Comparison of ENCODE assay signal across 38 cellular contexts in genomic region chr3:162175145-162175544, GRCh38.
"Had no signal": no experiment of that assay in that cellular context is flagged by ENCODE, and none has a peak within 500 bp of the region (broad histone marks: within the 10 kb centered on the region; RNA-seq: fewer than 3 reads in every experiment).

No MANE protein-coding gene starts in this region.

- H3K27ac ChIP-seq: ascending aorta, cardiac muscle cell, VCaP had no signal

- DNase-seq: activated B cell treated with CpG ODN at 0.5 μM for 24 hours; activated CD4-positive, alpha-beta memory T cell treated with anti-CD3 and anti-CD28 coated beads for 36 hours; activated CD4-positive, alpha-beta T cell treated with anti-CD3 and anti-CD28 coated beads for 4 hours; activated CD4-positive, alpha-beta T cell treated with anti-CD3 and anti-CD28 coated beads, Interleukin-2, amount 10 ng/mL, durations not matched to agents 24 days and 14 days; activated CD4-positive, alpha-beta T cell treated with anti-CD3 and anti-CD28 coated beads, Interleukin-2, amount 50 U/mL, for 1 hour; activated CD4-positive, alpha-beta T cell treated with anti-CD3 and anti-CD28 coated beads, Interleukin-2, amount 50 U/mL, for 4 hours; activated CD4-positive, CD25-positive, alpha-beta regulatory T cell treated with anti-CD3 and anti-CD28 coated beads, Interleukin-2, amount 50 U/mL, for 72 hours; activated CD8-positive, alpha-beta memory T cell treated with anti-CD3 and anti-CD28 coated beads, Interleukin-2, amount 50 U/mL, for 4 hours; activated CD8-positive, alpha-beta T cell treated with anti-CD3 and anti-CD28 coated beads for 36 hours; activated effector memory CD4-positive, alpha-beta T cell treated with Interleukin-2 at 50 U/mL for 16 hours; activated gamma-delta T cell; activated naive CD4-positive, alpha-beta T cell treated with anti-CD3 and anti-CD28 coated beads, Interleukin-2, amount 10 ng/mL, durations not matched to agents 7 days and 5 days; activated naive CD4-positive, alpha-beta T cell treated with Interleukin-2 at 50 U/mL for 16 hours; activated naive CD8-positive, alpha-beta T cell treated with anti-CD3 and anti-CD28 coated beads, Interleukin-2, amount 10 ng/mL, durations not matched to agents 7 days and 5 days; activated naive CD8-positive, alpha-beta T cell treated with anti-CD3 and anti-CD28 coated beads, Interleukin-2, amount 50 U/mL, for 24 hours; activated T-cell treated with anti-CD3 and anti-CD28 coated beads for 4 hours; activated T-cell treated with anti-CD3 and anti-CD28 coated beads, Interleukin-2, amount 50 U/mL, for 1 hour; activated T-cell treated with anti-CD3 and anti-CD28 coated beads, Interleukin-2, amount 50 U/mL, for 4 hours; activated T-cell treated with anti-CD3 and anti-CD28 coated beads, Interleukin-2, amount 50 U/mL, for 72 hours; amygdala; anterior cingulate cortex; caudate nucleus; cerebellar nuclear complex; T-helper 1 cell; T-helper 2 cell; T-helper 9 cell had no signal

- H3K36me3 Mint-ChIP-seq: activated CD4-positive, alpha-beta memory T cell treated with anti-CD3 and anti-CD28 coated beads for 36 hours; activated naive CD4-positive, alpha-beta T cell treated with anti-CD3 and anti-CD28 coated beads, Interleukin-2, amount 10 ng/mL, durations not matched to agents 7 days and 5 days; activated naive CD4-positive, alpha-beta T cell treated with anti-CD3 and anti-CD28 coated beads, Interleukin-2, amount 50 U/mL, for 24 hours; activated naive CD8-positive, alpha-beta T cell; activated naive CD8-positive, alpha-beta T cell treated with anti-CD3 and anti-CD28 coated beads, Interleukin-2, amount 10 ng/mL, durations not matched to agents 7 days and 5 days; brain had no signal

- H3K4me3 Mint-ChIP-seq: activated B cell treated with CpG ODN at 0.5 μM for 24 hours; activated CD4-positive, alpha-beta memory T cell treated with anti-CD3 and anti-CD28 coated beads for 36 hours; activated CD4-positive, alpha-beta T cell treated with anti-CD3 and anti-CD28 coated beads, Interleukin-2, amount 10 ng/mL, durations not matched to agents 24 days and 14 days; activated CD8-positive, alpha-beta T cell treated with anti-CD3 and anti-CD28 coated beads for 36 hours; activated naive CD4-positive, alpha-beta T cell treated with anti-CD3 and anti-CD28 coated beads, Interleukin-2, amount 10 ng/mL, durations not matched to agents 7 days and 5 days; activated naive CD4-positive, alpha-beta T cell treated with anti-CD3 and anti-CD28 coated beads, Interleukin-2, amount 50 U/mL, for 24 hours; activated naive CD8-positive, alpha-beta T cell; activated naive CD8-positive, alpha-beta T cell treated with anti-CD3 and anti-CD28 coated beads, Interleukin-2, amount 10 ng/mL, durations not matched to agents 7 days and 5 days; activated naive CD8-positive, alpha-beta T cell treated with anti-CD3 and anti-CD28 coated beads, Interleukin-2, amount 50 U/mL, for 24 hours; activated T-cell treated with anti-CD3 and anti-CD28 coated beads, Interleukin-2, amount 50 U/mL, for 4 hours; activated T-cell treated with anti-CD3 and anti-CD28 coated beads, Interleukin-2, amount 50 U/mL, for 72 hours; brain; central memory CD8-positive, alpha-beta T cell; T-helper 1 cell treated with Interleukin-12 subunit alpha and Interleukin-12 subunit beta and Interleukin-4 antibody, amounts not matched to agents 30 μg/mL and 1 μg/mL, for 36 hours; T-helper 2 cell treated with Interferon-gamma antibody and Interleukin-4, amounts not matched to agents 5 μg/mL and 100 μg/mL, for 36 hours had no signal

- ATAC-seq: activated CD8-positive, alpha-beta T cell treated with anti-CD3 and anti-CD28 coated beads for 36 hours; activated naive CD8-positive, alpha-beta T cell treated with anti-CD3 and anti-CD28 coated beads, Interleukin-2, amount 50 U/mL, for 24 hours; activated T-cell treated with anti-CD3 and anti-CD28 coated beads, Interleukin-2, amount 50 U/mL, for 4 hours; activated T-cell treated with anti-CD3 and anti-CD28 coated beads, Interleukin-2, amount 50 U/mL, for 72 hours had no signal

- H3K4me1 ChIP-seq: ascending aorta had no signal

- H3K9me3 Mint-ChIP-seq: activated B cell treated with CpG ODN at 0.5 μM for 24 hours; activated CD4-positive, alpha-beta T cell treated with anti-CD3 and anti-CD28 coated beads, Interleukin-2, amount 10 ng/mL, durations not matched to agents 24 days and 14 days; activated naive CD8-positive, alpha-beta T cell treated with anti-CD3 and anti-CD28 coated beads, Interleukin-2, amount 10 ng/mL, durations not matched to agents 7 days and 5 days; activated T-helper 2 cell treated with anti-CD3 and anti-CD28 coated beads, Interferon-gamma antibody, Interleukin-2, Interleukin-4, amounts not matched to agents 10 μg/mL and 5 μg/mL and 100 μg/mL, durations not matched to agents 14 hours and 24 hours and 36 hours; T-helper 1 cell treated with Interleukin-12 subunit alpha and Interleukin-12 subunit beta and Interleukin-4 antibody, amounts not matched to agents 30 μg/mL and 1 μg/mL, for 36 hours had no signal

- H3K9me3 ChIP-seq: ascending aorta had no signal

- H3K4me1 Mint-ChIP-seq: activated B cell treated with CpG ODN at 0.5 μM for 24 hours; activated CD4-positive, alpha-beta T cell treated with anti-CD3 and anti-CD28 coated beads, Interleukin-2, amount 10 ng/mL, durations not matched to agents 24 days and 14 days; activated naive CD4-positive, alpha-beta T cell treated with anti-CD3 and anti-CD28 coated beads, Interleukin-2, amount 10 ng/mL, durations not matched to agents 7 days and 5 days; activated naive CD4-positive, alpha-beta T cell treated with anti-CD3 and anti-CD28 coated beads, Interleukin-2, amount 50 U/mL, for 24 hours; activated naive CD8-positive, alpha-beta T cell treated with anti-CD3 and anti-CD28 coated beads, Interleukin-2, amount 10 ng/mL, durations not matched to agents 7 days and 5 days; activated naive CD8-positive, alpha-beta T cell treated with anti-CD3 and anti-CD28 coated beads, Interleukin-2, amount 50 U/mL, for 24 hours; brain; central memory CD8-positive, alpha-beta T cell had no signal

- H3K27me3 Mint-ChIP-seq: activated B cell treated with CpG ODN at 0.5 μM for 24 hours; activated CD4-positive, alpha-beta memory T cell treated with anti-CD3 and anti-CD28 coated beads for 36 hours; activated CD4-positive, alpha-beta T cell treated with anti-CD3 and anti-CD28 coated beads, Interleukin-2, amount 10 ng/mL, durations not matched to agents 24 days and 14 days; activated CD8-positive, alpha-beta T cell treated with anti-CD3 and anti-CD28 coated beads for 36 hours; activated naive CD4-positive, alpha-beta T cell treated with anti-CD3 and anti-CD28 coated beads, Interleukin-2, amount 10 ng/mL, durations not matched to agents 7 days and 5 days; activated naive CD4-positive, alpha-beta T cell treated with anti-CD3 and anti-CD28 coated beads, Interleukin-2, amount 50 U/mL, for 24 hours; activated naive CD8-positive, alpha-beta T cell; activated naive CD8-positive, alpha-beta T cell treated with anti-CD3 and anti-CD28 coated beads, Interleukin-2, amount 10 ng/mL, durations not matched to agents 7 days and 5 days; activated naive CD8-positive, alpha-beta T cell treated with anti-CD3 and anti-CD28 coated beads, Interleukin-2, amount 50 U/mL, for 24 hours; brain; central memory CD8-positive, alpha-beta T cell had no signal

- H3K4me3 ChIP-seq: ascending aorta, cardiac muscle cell had no signal

- H3K27me3 ChIP-seq: ascending aorta, cardiac muscle cell had no signal

- FAIRE-seq: bronchial epithelial cell, TTC549 had no signal

- H3K36me3 ChIP-seq: ascending aorta, cardiac muscle cell had no signal

- H3K27ac Mint-ChIP-seq: activated B cell treated with CpG ODN at 0.5 μM for 24 hours; activated CD4-positive, alpha-beta memory T cell treated with anti-CD3 and anti-CD28 coated beads for 36 hours; activated CD4-positive, alpha-beta T cell treated with anti-CD3 and anti-CD28 coated beads, Interleukin-2, amount 10 ng/mL, durations not matched to agents 24 days and 14 days; activated CD8-positive, alpha-beta T cell treated with anti-CD3 and anti-CD28 coated beads for 36 hours; activated naive CD4-positive, alpha-beta T cell treated with anti-CD3 and anti-CD28 coated beads, Interleukin-2, amount 10 ng/mL, durations not matched to agents 7 days and 5 days; activated naive CD4-positive, alpha-beta T cell treated with anti-CD3 and anti-CD28 coated beads, Interleukin-2, amount 50 U/mL, for 24 hours; activated naive CD8-positive, alpha-beta T cell; activated naive CD8-positive, alpha-beta T cell treated with anti-CD3 and anti-CD28 coated beads, Interleukin-2, amount 10 ng/mL, durations not matched to agents 7 days and 5 days; activated naive CD8-positive, alpha-beta T cell treated with anti-CD3 and anti-CD28 coated beads, Interleukin-2, amount 50 U/mL, for 24 hours; activated T-cell treated with anti-CD3 and anti-CD28 coated beads, Interleukin-2, amount 50 U/mL, for 72 hours; activated T-helper 2 cell treated with anti-CD3 and anti-CD28 coated beads, Interferon-gamma antibody, Interleukin-2, Interleukin-4, amounts not matched to agents 10 μg/mL and 5 μg/mL and 100 μg/mL, durations not matched to agents 14 hours and 24 hours and 36 hours; brain; T-helper 1 cell treated with Interleukin-12 subunit alpha and Interleukin-12 subunit beta and Interleukin-4 antibody, amounts not matched to agents 30 μg/mL and 1 μg/mL, for 36 hours; T-helper 2 cell treated with Interferon-gamma antibody and Interleukin-4, amounts not matched to agents 5 μg/mL and 100 μg/mL, for 36 hours had no signal
